1 cellular context compared by ENCODE assay signal in genomic region chr7:55187701-55188491, GRCh38.
A peak's percentile ranks its signal among the peaks of the same experiment; 100 is the strongest.
TF ChIP-seq lines count a peak whose summit lies in the region.

No MANE protein-coding gene starts in this region.

TF ChIP-seq in HepG2, 621 proteins besides CTCF, POLR2A, EP300 and RAD21 (continued from another document and continues in another):
- no peak for TF ChIP-seq PCBP2 (optimal IDR thresholded peaks at IDR 0.05; ENCODE audit: low read depth, low read length, poor library complexity, severe bottlenecking)
- TF ChIP-seq THAP11 (CRISPR knock-in tag; IDR thresholded peaks at IDR 0.05) = no peak
- TF ChIP-seq NKX3-1 (CRISPR knock-in tag; IDR thresholded peaks at IDR 0.05) = no peak
- peak; percentile 8; the same call in 1 of the 2 replicates for TF ChIP-seq YEATS2 (CRISPR knock-in tag; IDR thresholded peaks at IDR 0.05; ENCODE audit: borderline replicate concordance)
- TF ChIP-seq ATF2 (CRISPR knock-in tag; IDR thresholded peaks at IDR 0.05) = no peak
- TF ChIP-seq KLF15 (CRISPR knock-in tag; IDR thresholded peaks at IDR 0.05; ENCODE audit: borderline replicate concordance) = 0 out of 2 replicates have a peak, but pooled peaks have one; percentile 41
- no peak for TF ChIP-seq ZNF432 (CRISPR knock-in tag; IDR thresholded peaks at IDR 0.05; ENCODE audit: borderline replicate concordance)
- TF ChIP-seq ZNF710 (CRISPR knock-in tag; IDR thresholded peaks at IDR 0.05; ENCODE audit: borderline replicate concordance) = no peak; the same call in 1 of the 2 replicates
- TF ChIP-seq SETDB1 (CRISPR knock-in tag; IDR thresholded peaks at IDR 0.05; ENCODE audit: borderline replicate concordance) = no peak
- no peak for TF ChIP-seq SP4 (CRISPR knock-in tag; IDR thresholded peaks at IDR 0.05)
- no peak for TF ChIP-seq ZBTB34 (CRISPR knock-in tag; IDR thresholded peaks at IDR 0.05)
- TF ChIP-seq YEATS4 (CRISPR knock-in tag; IDR thresholded peaks at IDR 0.05; ENCODE audit: borderline replicate concordance) = no peak
- TF ChIP-seq KDM5B (CRISPR knock-in tag; IDR thresholded peaks at IDR 0.05; ENCODE audit: borderline replicate concordance) = peak; percentile 20; the same call in 1 of the 2 replicates
- TF ChIP-seq ZNF678 (CRISPR knock-in tag; IDR thresholded peaks at IDR 0.05) = no peak
- TF ChIP-seq POGK (CRISPR knock-in tag; conservative IDR thresholded peaks at IDR 0.05) = no peak
- TF ChIP-seq ZNF766 (CRISPR knock-in tag; IDR thresholded peaks at IDR 0.05; ENCODE audit: borderline replicate concordance) = no peak
- no peak for TF ChIP-seq ARID4A (CRISPR knock-in tag; IDR thresholded peaks at IDR 0.05; ENCODE audit: borderline replicate concordance)
- peak; percentile 16; the same call in 1 of the 2 replicates for TF ChIP-seq ELF3 (CRISPR knock-in tag; IDR thresholded peaks at IDR 0.05)
- no peak for TF ChIP-seq ZNF761 (CRISPR knock-in tag; conservative IDR thresholded peaks at IDR 0.05)
- no peak for TF ChIP-seq KIAA2018 (CRISPR knock-in tag; IDR thresholded peaks at IDR 0.05; ENCODE audit: borderline replicate concordance)
- TF ChIP-seq HNF1B (CRISPR knock-in tag; IDR thresholded peaks at IDR 0.05) = no peak
- TF ChIP-seq ZNF598 (CRISPR knock-in tag; IDR thresholded peaks at IDR 0.05; ENCODE audit: borderline replicate concordance) = no peak
- no peak for TF ChIP-seq MLLT10 (CRISPR knock-in tag; IDR thresholded peaks at IDR 0.05)
- no peak for TF ChIP-seq ARNTL (CRISPR knock-in tag; IDR thresholded peaks at IDR 0.05)
- TF ChIP-seq ZNF343 (CRISPR knock-in tag; IDR thresholded peaks at IDR 0.05) = no peak
- no peak for TF ChIP-seq ZNF121 (CRISPR knock-in tag; IDR thresholded peaks at IDR 0.05)
- TF ChIP-seq SIX4 (CRISPR knock-in tag; IDR thresholded peaks at IDR 0.05) = no peak
- no peak for TF ChIP-seq SALL2 (CRISPR knock-in tag; IDR thresholded peaks at IDR 0.05)
- TF ChIP-seq THAP8 (CRISPR knock-in tag; IDR thresholded peaks at IDR 0.05; ENCODE audit: borderline replicate concordance) = no peak
- no peak for TF ChIP-seq GPBP1L1 (CRISPR knock-in tag; IDR thresholded peaks at IDR 0.05)
- TF ChIP-seq NR2C2 (CRISPR knock-in tag; IDR thresholded peaks at IDR 0.05; ENCODE audit: borderline replicate concordance) = no peak; the same call in none of the 2 replicates
- no peak for TF ChIP-seq ZNF746 (CRISPR knock-in tag; IDR thresholded peaks at IDR 0.05)
- TF ChIP-seq SP1 (IDR thresholded peaks at IDR 0.05) = no peak
- no peak for TF ChIP-seq SP1 (CRISPR knock-in tag; IDR thresholded peaks at IDR 0.05)
- TF ChIP-seq ADNP (CRISPR knock-in tag; IDR thresholded peaks at IDR 0.05) = no peak
- TF ChIP-seq ZNF616 (CRISPR knock-in tag; IDR thresholded peaks at IDR 0.05; ENCODE audit: low read depth) = no peak
- TF ChIP-seq SMAD3 (CRISPR knock-in tag; IDR thresholded peaks at IDR 0.05) = no peak
- TF ChIP-seq SP2 (CRISPR knock-in tag; IDR thresholded peaks at IDR 0.05) = no peak
